Comparison of ENCODE assay signal across 13 cellular contexts in genomic region chr22:46686221-46686872, GRCh38. TPM values are rescaled to one million over a fixed set of nuclear protein-coding genes. Genes with fewer than 3 reads are reported as not detected.
DNase-seq lines count a peak whose midpoint lies in the region; ATAC-seq and TF ChIP-seq lines count a peak whose summit lies in the region.
"Had no signal": no experiment of that assay in that cellular context is flagged by ENCODE, and none has a peak within 500 bp of the region (broad histone marks: within the 10 kb centered on the region; RNA-seq: fewer than 3 reads in every experiment).

No MANE protein-coding gene starts in this region.

- intact Hi-C loops in activated CD4-positive, alpha-beta memory T cell treated with anti-CD3 and anti-CD28 coated beads for 36 hours (cut with micrococcal nuclease): no loop called here
- intact Hi-C loops in right cardiac atrium (cut with DNase I): no loop called here

- peak; percentile 60 to 66 for ATAC-seq in right cardiac atrium
- ATAC-seq in stimulated activated naive B cell treated with anti-CD40 and anti-IgM and Interleukin-4, amounts not matched to agents 10 μg/mL and 1 μg/mL and 100 μg/mL, for 72 hours (replicated peaks): no peak
- ATAC-seq: activated T-cell treated with anti-CD3 and anti-CD28 coated beads, Interleukin-2, amount 50 U/mL, for 4 hours had no signal

- H3K4me1 ChIP-seq in right cardiac atrium (ENCODE audit: control insufficient read depth, insufficient read depth, low read length): peaks cover 7% of the 10 kb centered on the region

- H3K27me3 ChIP-seq in right cardiac atrium (ENCODE audit: control insufficient read depth, insufficient read depth): no peaks in the 10 kb centered on the region

- CTCF ChIA-PET in activated CD4-positive, alpha-beta memory T cell treated with anti-CD3 and anti-CD28 coated beads for 36 hours (lab: Charles Lee): interaction anchor here (2.3 kb wide), 1 partner anchor 123 kb away, joined by 8 read pairs; no protein-coding TSS in a partner anchor
- CTCF ChIA-PET in activated CD4-positive, alpha-beta memory T cell treated with anti-CD3 and anti-CD28 coated beads, Interleukin-2, amount 10 ng/mL, durations not matched to agents 7 days and 5 days (lab: Charles Lee): no interaction called here

- peak overlapping the region; percentile 35 for H3K27ac Mint-ChIP-seq in activated CD4-positive, alpha-beta memory T cell treated with anti-CD3 and anti-CD28 coated beads for 36 hours
- no peak overlapping the region for H3K27ac Mint-ChIP-seq in activated CD4-positive, alpha-beta memory T cell treated with anti-CD3 and anti-CD28 coated beads, Interleukin-2, amount 10 ng/mL, durations not matched to agents 7 days and 5 days
- H3K27ac Mint-ChIP-seq in stimulated activated naive B cell treated with anti-CD40 and anti-IgM and Interleukin-4, amounts not matched to agents 10 μg/mL and 1 μg/mL and 100 μg/mL, for 72 hours: peak overlapping the region; percentile 77
- H3K27ac Mint-ChIP-seq: nephron had no signal

- 50% methylated on average over 28 of the region's 28 CpGs for WGBS in right cardiac atrium

- no peak overlapping the region for H3K4me3 Mint-ChIP-seq in activated CD4-positive, alpha-beta memory T cell treated with anti-CD3 and anti-CD28 coated beads for 36 hours
- H3K4me3 Mint-ChIP-seq in activated CD4-positive, alpha-beta memory T cell treated with anti-CD3 and anti-CD28 coated beads, Interleukin-2, amount 10 ng/mL, durations not matched to agents 7 days and 5 days: no peak overlapping the region
- peak overlapping the region in 1 of 2 donors; percentile 21 for H3K4me3 Mint-ChIP-seq in stimulated activated naive B cell treated with anti-CD40 and anti-IgM and Interleukin-4, amounts not matched to agents 10 μg/mL and 1 μg/mL and 100 μg/mL, for 72 hours
- H3K4me3 Mint-ChIP-seq: activated T-cell treated with anti-CD3 and anti-CD28 coated beads, Interleukin-2, amount 50 U/mL, for 4 hours; nephron had no signal

- no peaks in the 10 kb centered on the region for H3K9me3 ChIP-seq in right cardiac atrium (ENCODE audit: control insufficient read depth, low read length)

- H3K4me1 Mint-ChIP-seq in activated CD4-positive, alpha-beta memory T cell treated with anti-CD3 and anti-CD28 coated beads for 36 hours (ENCODE audit: low read depth): peaks cover 28% of the 10 kb centered on the region
- H3K4me1 Mint-ChIP-seq in activated CD4-positive, alpha-beta memory T cell treated with anti-CD3 and anti-CD28 coated beads, Interleukin-2, amount 10 ng/mL, durations not matched to agents 7 days and 5 days: peaks cover 17% of the 10 kb centered on the region
- H3K4me1 Mint-ChIP-seq in stimulated activated naive B cell treated with anti-CD40 and anti-IgM and Interleukin-4, amounts not matched to agents 10 μg/mL and 1 μg/mL and 100 μg/mL, for 72 hours: peaks cover 28 to 46% of the 10 kb centered on the region in 2 donors
- H3K4me1 Mint-ChIP-seq: nephron had no signal

- H3K36me3 Mint-ChIP-seq in activated CD4-positive, alpha-beta memory T cell treated with anti-CD3 and anti-CD28 coated beads for 36 hours: peaks cover 26% of the 10 kb centered on the region
- H3K36me3 Mint-ChIP-seq in activated CD4-positive, alpha-beta memory T cell treated with anti-CD3 and anti-CD28 coated beads, Interleukin-2, amount 10 ng/mL, durations not matched to agents 7 days and 5 days (ENCODE audit: low read depth): peaks cover 45% of the 10 kb centered on the region
- H3K36me3 Mint-ChIP-seq in stimulated activated naive B cell treated with anti-CD40 and anti-IgM and Interleukin-4, amounts not matched to agents 10 μg/mL and 1 μg/mL and 100 μg/mL, for 72 hours: peaks cover 48 to 49% of the 10 kb centered on the region in 2 donors

- no peaks in the 10 kb centered on the region for H3K9me3 Mint-ChIP-seq in activated CD4-positive, alpha-beta memory T cell treated with anti-CD3 and anti-CD28 coated beads for 36 hours
- no peaks in the 10 kb centered on the region for H3K9me3 Mint-ChIP-seq in activated CD4-positive, alpha-beta memory T cell treated with anti-CD3 and anti-CD28 coated beads, Interleukin-2, amount 10 ng/mL, durations not matched to agents 7 days and 5 days
- H3K9me3 Mint-ChIP-seq in stimulated activated naive B cell treated with anti-CD40 and anti-IgM and Interleukin-4, amounts not matched to agents 10 μg/mL and 1 μg/mL and 100 μg/mL, for 72 hours: no peaks in the 10 kb centered on the region
- H3K9me3 Mint-ChIP-seq: activated T-cell treated with anti-CD3 and anti-CD28 coated beads, Interleukin-2, amount 50 U/mL, for 4 hours; nephron had no signal

- H3K27ac ChIP-seq in VCaP (peak overlapping the region; percentile 65), right cardiac atrium (ENCODE audit: low read length) (peak overlapping the region; percentile 84)

- POLR2A ChIA-PET in activated CD4-positive, alpha-beta memory T cell treated with anti-CD3 and anti-CD28 coated beads for 36 hours (lab: Charles Lee): no interaction called here
- POLR2A ChIA-PET in activated CD4-positive, alpha-beta memory T cell treated with anti-CD3 and anti-CD28 coated beads, Interleukin-2, amount 10 ng/mL, durations not matched to agents 7 days and 5 days (lab: Charles Lee): interaction anchor here (0.7 kb wide), 1 partner anchor 690 kb away, joined by 3 read pairs; no protein-coding TSS in a partner anchor

- H3K4me3 ChIP-seq in right cardiac atrium (ENCODE audit: low read length): no peak overlapping the region

- TF ChIP-seq CTCF in VCaP (conservative IDR thresholded peaks at IDR 0.05): no peak

- DNase-seq in activated CD4-positive, alpha-beta memory T cell treated with anti-CD3 and anti-CD28 coated beads for 36 hours: no peak
- DNase-seq in activated CD4-positive, alpha-beta memory T cell treated with anti-CD3 and anti-CD28 coated beads, Interleukin-2, amount 10 ng/mL, durations not matched to agents 7 days and 5 days: no peak
- DNase-seq in right cardiac atrium (peak; percentile 55 to 76 (median 73)), NCI-H2171 treated with DMSO at 0.1 percent for 48 hours (lab: John Stamatoyannopoulos, UW) (no peak), OCI-M2 (lab: John Stamatoyannopoulos, UW; ENCODE audit: unreplicated experiment) (no peak)
- DNase-seq in stimulated activated naive B cell treated with anti-CD40 and anti-IgM and Interleukin-4, amounts not matched to agents 10 μg/mL and 1 μg/mL and 100 μg/mL, for 72 hours: no peak
- DNase-seq in stimulated activated CD4-positive, alpha-beta T cell treated with anti-CD3 and anti-CD28 coated beads, Interleukin-4, amount 100 ng/mL, for 4 hours: no peak
- DNase-seq: ACHN; activated T-cell treated with anti-CD3 and anti-CD28 coated beads, Interleukin-2, amount 50 U/mL, for 4 hours; DMS79 treated with DMSO at 0.1 percent for 48 hours; NCI-H1105 treated with DMSO at 0.1 percent for 48 hours had no signal

- H3K27me3 Mint-ChIP-seq in activated CD4-positive, alpha-beta memory T cell treated with anti-CD3 and anti-CD28 coated beads for 36 hours: no peaks in the 10 kb centered on the region
- H3K27me3 Mint-ChIP-seq in activated CD4-positive, alpha-beta memory T cell treated with anti-CD3 and anti-CD28 coated beads, Interleukin-2, amount 10 ng/mL, durations not matched to agents 7 days and 5 days: no peaks in the 10 kb centered on the region
- H3K27me3 Mint-ChIP-seq in stimulated activated naive B cell treated with anti-CD40 and anti-IgM and Interleukin-4, amounts not matched to agents 10 μg/mL and 1 μg/mL and 100 μg/mL, for 72 hours: peaks cover 4 to 5% of the 10 kb centered on the region in 2 donors

RNA-seq across cellular contexts. Expression of gene CERK, which starts 51.7 kb away (rescaled TPM):
- total RNA-seq in activated CD4-positive, alpha-beta memory T cell treated with anti-CD3 and anti-CD28 coated beads for 36 hours: 10 to 100 TPM; 54.4 to 55.0 TPM
- total RNA-seq in activated CD4-positive, alpha-beta memory T cell treated with anti-CD3 and anti-CD28 coated beads, Interleukin-2, amount 10 ng/mL, durations not matched to agents 7 days and 5 days: 10 to 100 TPM; 68.7 to 73.4 TPM
- 10 to 100 TPM; 59.5 to 83.5 (median 68.7) TPM for total RNA-seq in right cardiac atrium
- 32.6 TPM for polyA plus RNA-seq in right cardiac atrium

Comparison
In these comparisons a context has a peak if more than half of its experiments do, and no peak if none do; other contexts are left out.
1. DNase-seq: peak in right cardiac atrium (3 of 3); none in activated CD4-positive, alpha-beta memory T cell treated with anti-CD3 and anti-CD28 coated beads for 36 hours (single experiment), activated CD4-positive, alpha-beta memory T cell treated with anti-CD3 and anti-CD28 coated beads, Interleukin-2, amount 10 ng/mL, durations not matched to agents 7 days and 5 days (single experiment), stimulated activated naive B cell treated with anti-CD40 and anti-IgM and Interleukin-4, amounts not matched to agents 10 μg/mL and 1 μg/mL and 100 μg/mL, for 72 hours (single experiment), stimulated activated CD4-positive, alpha-beta T cell treated with anti-CD3 and anti-CD28 coated beads, Interleukin-4, amount 100 ng/mL, for 4 hours (0 of 2), NCI-H2171 treated with DMSO at 0.1 percent for 48 hours (single experiment) and OCI-M2 (single experiment).
2. ATAC-seq: peak in right cardiac atrium (2 of 2); none in stimulated activated naive B cell treated with anti-CD40 and anti-IgM and Interleukin-4, amounts not matched to agents 10 μg/mL and 1 μg/mL and 100 μg/mL, for 72 hours (0 of 2).